1 cellular context compared by ENCODE assay signal in the genomic region with DNA sequence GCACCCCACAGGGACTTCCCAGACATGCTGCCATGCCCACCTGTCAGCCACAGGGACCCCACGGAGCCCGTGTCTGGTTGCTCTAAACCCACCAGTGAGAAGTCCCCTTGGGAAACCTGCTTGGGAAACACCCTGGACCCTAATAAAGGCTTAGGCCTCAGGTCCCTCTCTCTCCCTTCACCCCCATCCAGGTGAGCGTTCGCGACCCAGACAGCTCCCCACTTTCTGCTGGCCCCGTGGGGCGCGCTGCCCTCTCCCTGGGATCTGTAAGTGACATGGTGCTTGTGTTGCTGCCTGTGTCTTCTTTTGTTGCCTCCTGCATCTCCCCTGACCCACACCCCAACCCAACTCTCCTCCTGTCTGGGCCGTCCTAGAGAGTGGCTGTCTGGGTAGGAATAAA.
TF ChIP-seq lines count a peak whose summit lies in the region.

No MANE protein-coding gene starts in this region.

TF ChIP-seq in H1, 55 proteins besides CTCF, POLR2A, EP300 and RAD21:
- TF ChIP-seq, protein P1, sequence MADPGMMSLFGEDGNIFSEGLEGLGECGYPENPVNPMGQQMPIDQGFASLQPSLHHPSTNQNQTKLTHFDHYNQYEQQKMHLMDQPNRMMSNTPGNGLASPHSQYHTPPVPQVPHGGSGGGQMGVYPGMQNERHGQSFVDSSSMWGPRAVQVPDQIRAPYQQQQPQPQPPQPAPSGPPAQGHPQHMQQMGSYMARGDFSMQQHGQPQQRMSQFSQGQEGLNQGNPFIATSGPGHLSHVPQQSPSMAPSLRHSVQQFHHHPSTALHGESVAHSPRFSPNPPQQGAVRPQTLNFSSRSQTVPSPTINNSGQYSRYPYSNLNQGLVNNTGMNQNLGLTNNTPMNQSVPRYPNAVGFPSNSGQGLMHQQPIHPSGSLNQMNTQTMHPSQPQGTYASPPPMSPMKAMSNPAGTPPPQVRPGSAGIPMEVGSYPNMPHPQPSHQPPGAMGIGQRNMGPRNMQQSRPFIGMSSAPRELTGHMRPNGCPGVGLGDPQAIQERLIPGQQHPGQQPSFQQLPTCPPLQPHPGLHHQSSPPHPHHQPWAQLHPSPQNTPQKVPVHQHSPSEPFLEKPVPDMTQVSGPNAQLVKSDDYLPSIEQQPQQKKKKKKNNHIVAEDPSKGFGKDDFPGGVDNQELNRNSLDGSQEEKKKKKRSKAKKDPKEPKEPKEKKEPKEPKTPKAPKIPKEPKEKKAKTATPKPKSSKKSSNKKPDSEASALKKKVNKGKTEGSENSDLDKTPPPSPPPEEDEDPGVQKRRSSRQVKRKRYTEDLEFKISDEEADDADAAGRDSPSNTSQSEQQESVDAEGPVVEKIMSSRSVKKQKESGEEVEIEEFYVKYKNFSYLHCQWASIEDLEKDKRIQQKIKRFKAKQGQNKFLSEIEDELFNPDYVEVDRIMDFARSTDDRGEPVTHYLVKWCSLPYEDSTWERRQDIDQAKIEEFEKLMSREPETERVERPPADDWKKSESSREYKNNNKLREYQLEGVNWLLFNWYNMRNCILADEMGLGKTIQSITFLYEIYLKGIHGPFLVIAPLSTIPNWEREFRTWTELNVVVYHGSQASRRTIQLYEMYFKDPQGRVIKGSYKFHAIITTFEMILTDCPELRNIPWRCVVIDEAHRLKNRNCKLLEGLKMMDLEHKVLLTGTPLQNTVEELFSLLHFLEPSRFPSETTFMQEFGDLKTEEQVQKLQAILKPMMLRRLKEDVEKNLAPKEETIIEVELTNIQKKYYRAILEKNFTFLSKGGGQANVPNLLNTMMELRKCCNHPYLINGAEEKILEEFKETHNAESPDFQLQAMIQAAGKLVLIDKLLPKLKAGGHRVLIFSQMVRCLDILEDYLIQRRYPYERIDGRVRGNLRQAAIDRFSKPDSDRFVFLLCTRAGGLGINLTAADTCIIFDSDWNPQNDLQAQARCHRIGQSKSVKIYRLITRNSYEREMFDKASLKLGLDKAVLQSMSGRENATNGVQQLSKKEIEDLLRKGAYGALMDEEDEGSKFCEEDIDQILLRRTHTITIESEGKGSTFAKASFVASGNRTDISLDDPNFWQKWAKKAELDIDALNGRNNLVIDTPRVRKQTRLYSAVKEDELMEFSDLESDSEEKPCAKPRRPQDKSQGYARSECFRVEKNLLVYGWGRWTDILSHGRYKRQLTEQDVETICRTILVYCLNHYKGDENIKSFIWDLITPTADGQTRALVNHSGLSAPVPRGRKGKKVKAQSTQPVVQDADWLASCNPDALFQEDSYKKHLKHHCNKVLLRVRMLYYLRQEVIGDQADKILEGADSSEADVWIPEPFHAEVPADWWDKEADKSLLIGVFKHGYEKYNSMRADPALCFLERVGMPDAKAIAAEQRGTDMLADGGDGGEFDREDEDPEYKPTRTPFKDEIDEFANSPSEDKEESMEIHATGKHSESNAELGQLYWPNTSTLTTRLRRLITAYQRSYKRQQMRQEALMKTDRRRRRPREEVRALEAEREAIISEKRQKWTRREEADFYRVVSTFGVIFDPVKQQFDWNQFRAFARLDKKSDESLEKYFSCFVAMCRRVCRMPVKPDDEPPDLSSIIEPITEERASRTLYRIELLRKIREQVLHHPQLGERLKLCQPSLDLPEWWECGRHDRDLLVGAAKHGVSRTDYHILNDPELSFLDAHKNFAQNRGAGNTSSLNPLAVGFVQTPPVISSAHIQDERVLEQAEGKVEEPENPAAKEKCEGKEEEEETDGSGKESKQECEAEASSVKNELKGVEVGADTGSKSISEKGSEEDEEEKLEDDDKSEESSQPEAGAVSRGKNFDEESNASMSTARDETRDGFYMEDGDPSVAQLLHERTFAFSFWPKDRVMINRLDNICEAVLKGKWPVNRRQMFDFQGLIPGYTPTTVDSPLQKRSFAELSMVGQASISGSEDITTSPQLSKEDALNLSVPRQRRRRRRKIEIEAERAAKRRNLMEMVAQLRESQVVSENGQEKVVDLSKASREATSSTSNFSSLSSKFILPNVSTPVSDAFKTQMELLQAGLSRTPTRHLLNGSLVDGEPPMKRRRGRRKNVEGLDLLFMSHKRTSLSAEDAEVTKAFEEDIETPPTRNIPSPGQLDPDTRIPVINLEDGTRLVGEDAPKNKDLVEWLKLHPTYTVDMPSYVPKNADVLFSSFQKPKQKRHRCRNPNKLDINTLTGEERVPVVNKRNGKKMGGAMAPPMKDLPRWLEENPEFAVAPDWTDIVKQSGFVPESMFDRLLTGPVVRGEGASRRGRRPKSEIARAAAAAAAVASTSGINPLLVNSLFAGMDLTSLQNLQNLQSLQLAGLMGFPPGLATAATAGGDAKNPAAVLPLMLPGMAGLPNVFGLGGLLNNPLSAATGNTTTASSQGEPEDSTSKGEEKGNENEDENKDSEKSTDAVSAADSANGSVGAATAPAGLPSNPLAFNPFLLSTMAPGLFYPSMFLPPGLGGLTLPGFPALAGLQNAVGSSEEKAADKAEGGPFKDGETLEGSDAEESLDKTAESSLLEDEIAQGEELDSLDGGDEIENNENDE (IDR thresholded peaks at IDR 0.05; ENCODE audit: insufficient replicate concordance, low read length): no peak
- TF ChIP-seq TAF7 (optimal IDR thresholded peaks at IDR 0.05; ENCODE audit: borderline replicate concordance, low read depth, low read length) (no peak), RFX5 (IDR thresholded peaks at IDR 0.05; ENCODE audit: borderline replicate concordance, low read depth, low read length) (no peak), SUZ12 (IDR thresholded peaks at IDR 0.05; ENCODE audit: low read length) (no peak), ZNF274 (IDR thresholded peaks at IDR 0.05; ENCODE audit: borderline replicate concordance, extremely low read depth, low read length) (no peak), KDM1A (IDR thresholded peaks at IDR 0.05; ENCODE audit: borderline replicate concordance, low read length) (no peak), CBX5 (IDR thresholded peaks at IDR 0.05; ENCODE audit: low read depth, low read length) (no peak), CHD1 (IDR thresholded peaks at IDR 0.05; ENCODE audit: low read depth, low read length) (no peak), SIX5 (IDR thresholded peaks at IDR 0.05; ENCODE audit: low read depth, low read length) (no peak), SIRT6 (IDR thresholded peaks at IDR 0.05; ENCODE audit: low read length) (no peak), JUN (IDR thresholded peaks at IDR 0.05; ENCODE audit: low read depth, low read length) (no peak), SP4 (IDR thresholded peaks at IDR 0.05; ENCODE audit: low read length) (no peak), TEAD4 (IDR thresholded peaks at IDR 0.05; ENCODE audit: low read depth, low read length) (no peak), BCL11A (IDR thresholded peaks at IDR 0.05; ENCODE audit: low read depth in 2 of 2, low read length in 2 of 2) (no peak)
- TF ChIP-seq, protein P2, sequence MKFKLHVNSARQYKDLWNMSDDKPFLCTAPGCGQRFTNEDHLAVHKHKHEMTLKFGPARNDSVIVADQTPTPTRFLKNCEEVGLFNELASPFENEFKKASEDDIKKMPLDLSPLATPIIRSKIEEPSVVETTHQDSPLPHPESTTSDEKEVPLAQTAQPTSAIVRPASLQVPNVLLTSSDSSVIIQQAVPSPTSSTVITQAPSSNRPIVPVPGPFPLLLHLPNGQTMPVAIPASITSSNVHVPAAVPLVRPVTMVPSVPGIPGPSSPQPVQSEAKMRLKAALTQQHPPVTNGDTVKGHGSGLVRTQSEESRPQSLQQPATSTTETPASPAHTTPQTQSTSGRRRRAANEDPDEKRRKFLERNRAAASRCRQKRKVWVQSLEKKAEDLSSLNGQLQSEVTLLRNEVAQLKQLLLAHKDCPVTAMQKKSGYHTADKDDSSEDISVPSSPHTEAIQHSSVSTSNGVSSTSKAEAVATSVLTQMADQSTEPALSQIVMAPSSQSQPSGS (IDR thresholded peaks at IDR 0.05; ENCODE audit: low read length): no peak
